In genomic region chr11:65960824-65961266, GRCh38 we compare ENCODE assay signal across 1 cellular context.
TF ChIP-seq lines count a peak whose summit lies in the region.

No MANE protein-coding gene starts in this region.

TF ChIP-seq in IMR-90, 13 proteins besides CTCF, POLR2A, EP300 and RAD21 (continued from another document):
- no peak for TF ChIP-seq USF2 (IDR thresholded peaks at IDR 0.05; ENCODE audit: low read depth, low read length)
- no peak for TF ChIP-seq CEBPB (IDR thresholded peaks at IDR 0.05; ENCODE audit: low read depth, low read length)
